Comparison of ENCODE assay signal across 8 cellular contexts in the genomic region with DNA sequence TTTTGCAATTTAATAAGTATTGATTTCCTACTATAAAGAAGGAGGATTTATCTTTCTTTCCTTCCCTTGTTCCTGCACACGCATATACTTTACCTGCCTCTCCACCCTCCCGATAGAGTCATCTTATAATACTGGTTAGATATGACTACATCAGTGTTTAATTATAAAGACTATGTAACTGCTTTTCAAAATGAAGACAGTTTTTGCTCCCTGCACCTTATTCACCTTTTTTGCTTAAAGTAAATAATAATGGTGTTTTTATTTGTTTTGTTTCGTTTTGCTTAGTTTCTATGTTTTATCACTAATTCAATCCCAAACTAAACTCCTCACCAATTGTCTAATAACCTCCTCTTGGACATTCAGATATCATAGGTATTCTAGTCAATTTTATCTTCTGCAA.
"Had no signal": no experiment of that assay in that cellular context is flagged by ENCODE, and none has a peak within 500 bp of the region (broad histone marks: within the 10 kb centered on the region; RNA-seq: fewer than 3 reads in every experiment).

No MANE protein-coding gene starts in this region.

- ATAC-seq: HepG2, K562 had no signal

- H3K27ac ChIP-seq: HL-60, KMS-11 had no signal

- H3K4me3 ChIP-seq: K562 had no signal

- H3K4me2 ChIP-seq: KMS-11 had no signal

- DNase-seq: IMR-90, KBM-7, KG1 had no signal

- FAIRE-seq: HepG2, HTR-8/SVneo, K562 had no signal
